In genomic region chr11:62715150-62716130, GRCh38 we compare ENCODE assay signal across 3 cellular contexts.
TF ChIP-seq lines count a peak whose summit lies in the region.

No MANE protein-coding gene starts in this region.

TF ChIP-seq in SK-N-SH, 30 proteins besides CTCF, POLR2A, EP300 and RAD21:
- TF ChIP-seq, protein P1, sequence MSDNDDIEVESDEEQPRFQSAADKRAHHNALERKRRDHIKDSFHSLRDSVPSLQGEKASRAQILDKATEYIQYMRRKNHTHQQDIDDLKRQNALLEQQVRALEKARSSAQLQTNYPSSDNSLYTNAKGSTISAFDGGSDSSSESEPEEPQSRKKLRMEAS (IDR thresholded peaks at IDR 0.05; ENCODE audit: low read depth) = no peak
- TF ChIP-seq, protein P2, sequence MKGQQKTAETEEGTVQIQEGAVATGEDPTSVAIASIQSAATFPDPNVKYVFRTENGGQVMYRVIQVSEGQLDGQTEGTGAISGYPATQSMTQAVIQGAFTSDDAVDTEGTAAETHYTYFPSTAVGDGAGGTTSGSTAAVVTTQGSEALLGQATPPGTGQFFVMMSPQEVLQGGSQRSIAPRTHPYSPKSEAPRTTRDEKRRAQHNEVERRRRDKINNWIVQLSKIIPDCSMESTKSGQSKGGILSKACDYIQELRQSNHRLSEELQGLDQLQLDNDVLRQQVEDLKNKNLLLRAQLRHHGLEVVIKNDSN (IDR thresholded peaks at IDR 0.05; ENCODE audit: borderline replicate concordance, low read depth) = no peak
- TF ChIP-seq FOSL2 (IDR thresholded peaks at IDR 0.05; ENCODE audit: borderline replicate concordance, low read depth) (no peak), FOXM1 (IDR thresholded peaks at IDR 0.05; ENCODE audit: low read depth) (no peak), SMC3 (IDR thresholded peaks at IDR 0.05; ENCODE audit: low read depth, low read length) (no peak), SIN3A (IDR thresholded peaks at IDR 0.05; ENCODE audit: borderline replicate concordance, low read depth, low read length) (no peak), GABPA (IDR thresholded peaks at IDR 0.05; ENCODE audit: low read depth) (no peak), NRF1 (IDR thresholded peaks at IDR 0.05; ENCODE audit: low read depth, low read length) (no peak), POLR2AphosphoS5 (IDR thresholded peaks at IDR 0.05; ENCODE audit: low read depth, low read length) (no peak), EZH2phosphoT487 (IDR thresholded peaks at IDR 0.05; ENCODE audit: borderline replicate concordance, low read depth) (no peak)
- TF ChIP-seq, protein P3, sequence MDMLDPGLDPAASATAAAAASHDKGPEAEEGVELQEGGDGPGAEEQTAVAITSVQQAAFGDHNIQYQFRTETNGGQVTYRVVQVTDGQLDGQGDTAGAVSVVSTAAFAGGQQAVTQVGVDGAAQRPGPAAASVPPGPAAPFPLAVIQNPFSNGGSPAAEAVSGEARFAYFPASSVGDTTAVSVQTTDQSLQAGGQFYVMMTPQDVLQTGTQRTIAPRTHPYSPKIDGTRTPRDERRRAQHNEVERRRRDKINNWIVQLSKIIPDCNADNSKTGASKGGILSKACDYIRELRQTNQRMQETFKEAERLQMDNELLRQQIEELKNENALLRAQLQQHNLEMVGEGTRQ (IDR thresholded peaks at IDR 0.05; ENCODE audit: borderline replicate concordance, low read depth, low read length) = no peak

TF ChIP-seq in SK-N-SH treated with all-trans-retinoic acid at 6 μM for 48 hours, 23 proteins besides CTCF, POLR2A, EP300 and RAD21 (continues in another document):
- TF ChIP-seq GLIS3 (CRISPR knock-in tag; IDR thresholded peaks at IDR 0.05) (no peak), ZNF565 (CRISPR knock-in tag; conservative IDR thresholded peaks at IDR 0.05; ENCODE audit: low read depth) (no peak), CREB5 (CRISPR knock-in tag; IDR thresholded peaks at IDR 0.05; ENCODE audit: low read depth) (no peak), PPARA (CRISPR knock-in tag; IDR thresholded peaks at IDR 0.05; ENCODE audit: borderline replicate concordance) (no peak), TSHZ2 (CRISPR knock-in tag; IDR thresholded peaks at IDR 0.05) (no peak), ZNF70 (CRISPR knock-in tag; IDR thresholded peaks at IDR 0.05) (no peak), TOX (CRISPR knock-in tag; IDR thresholded peaks at IDR 0.05; ENCODE audit: borderline replicate concordance) (no peak), ESRRG (CRISPR knock-in tag; IDR thresholded peaks at IDR 0.05) (no peak), CSDC2 (CRISPR knock-in tag; IDR thresholded peaks at IDR 0.05) (no peak), RARB (CRISPR knock-in tag; IDR thresholded peaks at IDR 0.05) (no peak), SNAI2 (CRISPR knock-in tag; IDR thresholded peaks at IDR 0.05) (no peak), ZFP30 (CRISPR knock-in tag; IDR thresholded peaks at IDR 0.05) (no peak), OSR1 (CRISPR knock-in tag; IDR thresholded peaks at IDR 0.05) (no peak), ARNTL (CRISPR knock-in tag; IDR thresholded peaks at IDR 0.05; ENCODE audit: borderline replicate concordance, low read depth) (no peak), ISL1 (CRISPR knock-in tag; IDR thresholded peaks at IDR 0.05) (no peak), ZNF8 (CRISPR knock-in tag; IDR thresholded peaks at IDR 0.05) (no peak), ZFP3 (CRISPR knock-in tag; IDR thresholded peaks at IDR 0.05) (no peak)
- TF ChIP-seq, protein P4, sequence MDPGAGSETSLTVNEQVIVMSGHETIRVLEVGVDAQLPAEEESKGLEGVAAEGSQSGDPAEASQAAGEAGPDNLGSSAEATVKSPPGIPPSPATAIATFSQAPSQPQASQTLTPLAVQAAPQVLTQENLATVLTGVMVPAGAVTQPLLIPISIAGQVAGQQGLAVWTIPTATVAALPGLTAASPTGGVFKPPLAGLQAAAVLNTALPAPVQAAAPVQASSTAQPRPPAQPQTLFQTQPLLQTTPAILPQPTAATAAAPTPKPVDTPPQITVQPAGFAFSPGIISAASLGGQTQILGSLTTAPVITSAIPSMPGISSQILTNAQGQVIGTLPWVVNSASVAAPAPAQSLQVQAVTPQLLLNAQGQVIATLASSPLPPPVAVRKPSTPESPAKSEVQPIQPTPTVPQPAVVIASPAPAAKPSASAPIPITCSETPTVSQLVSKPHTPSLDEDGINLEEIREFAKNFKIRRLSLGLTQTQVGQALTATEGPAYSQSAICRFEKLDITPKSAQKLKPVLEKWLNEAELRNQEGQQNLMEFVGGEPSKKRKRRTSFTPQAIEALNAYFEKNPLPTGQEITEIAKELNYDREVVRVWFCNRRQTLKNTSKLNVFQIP (CRISPR knock-in tag; IDR thresholded peaks at IDR 0.05; ENCODE audit: borderline replicate concordance, low read depth) = no peak
- TF ChIP-seq, protein P5, sequence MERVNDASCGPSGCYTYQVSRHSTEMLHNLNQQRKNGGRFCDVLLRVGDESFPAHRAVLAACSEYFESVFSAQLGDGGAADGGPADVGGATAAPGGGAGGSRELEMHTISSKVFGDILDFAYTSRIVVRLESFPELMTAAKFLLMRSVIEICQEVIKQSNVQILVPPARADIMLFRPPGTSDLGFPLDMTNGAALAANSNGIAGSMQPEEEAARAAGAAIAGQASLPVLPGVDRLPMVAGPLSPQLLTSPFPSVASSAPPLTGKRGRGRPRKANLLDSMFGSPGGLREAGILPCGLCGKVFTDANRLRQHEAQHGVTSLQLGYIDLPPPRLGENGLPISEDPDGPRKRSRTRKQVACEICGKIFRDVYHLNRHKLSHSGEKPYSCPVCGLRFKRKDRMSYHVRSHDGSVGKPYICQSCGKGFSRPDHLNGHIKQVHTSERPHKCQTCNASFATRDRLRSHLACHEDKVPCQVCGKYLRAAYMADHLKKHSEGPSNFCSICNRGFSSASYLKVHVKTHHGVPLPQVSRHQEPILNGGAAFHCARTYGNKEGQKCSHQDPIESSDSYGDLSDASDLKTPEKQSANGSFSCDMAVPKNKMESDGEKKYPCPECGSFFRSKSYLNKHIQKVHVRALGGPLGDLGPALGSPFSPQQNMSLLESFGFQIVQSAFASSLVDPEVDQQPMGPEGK (CRISPR knock-in tag; IDR thresholded peaks at IDR 0.05; ENCODE audit: borderline replicate concordance) = no peak

TF ChIP-seq in GM23338, 12 proteins besides CTCF, POLR2A, EP300 and RAD21:
- TF ChIP-seq ZNF114 (CRISPR knock-in tag; IDR thresholded peaks at IDR 0.05) (no peak), STAT1 (IDR thresholded peaks at IDR 0.05; ENCODE audit: unreplicated experiment) (no peak), CREB1 (CRISPR knock-in tag; IDR thresholded peaks at IDR 0.05; ENCODE audit: low read depth) (no peak), POLR2AphosphoS5 (IDR thresholded peaks at IDR 0.05; ENCODE audit: low read depth) (no peak), JUNB (IDR thresholded peaks at IDR 0.05; ENCODE audit: unreplicated experiment) (no peak), ZNF331 (CRISPR knock-in tag; IDR thresholded peaks at IDR 0.05; ENCODE audit: low read depth) (no peak), EZH2 (IDR thresholded peaks at IDR 0.05; ENCODE audit: low read depth, unreplicated experiment) (no peak), EZH2phosphoT487 (IDR thresholded peaks at IDR 0.05; ENCODE audit: unreplicated experiment) (no peak), NANOG (IDR thresholded peaks at IDR 0.05; ENCODE audit: borderline replicate concordance) (no peak)
- TF ChIP-seq, protein P6, sequence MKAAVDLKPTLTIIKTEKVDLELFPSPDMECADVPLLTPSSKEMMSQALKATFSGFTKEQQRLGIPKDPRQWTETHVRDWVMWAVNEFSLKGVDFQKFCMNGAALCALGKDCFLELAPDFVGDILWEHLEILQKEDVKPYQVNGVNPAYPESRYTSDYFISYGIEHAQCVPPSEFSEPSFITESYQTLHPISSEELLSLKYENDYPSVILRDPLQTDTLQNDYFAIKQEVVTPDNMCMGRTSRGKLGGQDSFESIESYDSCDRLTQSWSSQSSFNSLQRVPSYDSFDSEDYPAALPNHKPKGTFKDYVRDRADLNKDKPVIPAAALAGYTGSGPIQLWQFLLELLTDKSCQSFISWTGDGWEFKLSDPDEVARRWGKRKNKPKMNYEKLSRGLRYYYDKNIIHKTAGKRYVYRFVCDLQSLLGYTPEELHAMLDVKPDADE (IDR thresholded peaks at IDR 0.05) = no peak
- TF ChIP-seq, protein P7, sequence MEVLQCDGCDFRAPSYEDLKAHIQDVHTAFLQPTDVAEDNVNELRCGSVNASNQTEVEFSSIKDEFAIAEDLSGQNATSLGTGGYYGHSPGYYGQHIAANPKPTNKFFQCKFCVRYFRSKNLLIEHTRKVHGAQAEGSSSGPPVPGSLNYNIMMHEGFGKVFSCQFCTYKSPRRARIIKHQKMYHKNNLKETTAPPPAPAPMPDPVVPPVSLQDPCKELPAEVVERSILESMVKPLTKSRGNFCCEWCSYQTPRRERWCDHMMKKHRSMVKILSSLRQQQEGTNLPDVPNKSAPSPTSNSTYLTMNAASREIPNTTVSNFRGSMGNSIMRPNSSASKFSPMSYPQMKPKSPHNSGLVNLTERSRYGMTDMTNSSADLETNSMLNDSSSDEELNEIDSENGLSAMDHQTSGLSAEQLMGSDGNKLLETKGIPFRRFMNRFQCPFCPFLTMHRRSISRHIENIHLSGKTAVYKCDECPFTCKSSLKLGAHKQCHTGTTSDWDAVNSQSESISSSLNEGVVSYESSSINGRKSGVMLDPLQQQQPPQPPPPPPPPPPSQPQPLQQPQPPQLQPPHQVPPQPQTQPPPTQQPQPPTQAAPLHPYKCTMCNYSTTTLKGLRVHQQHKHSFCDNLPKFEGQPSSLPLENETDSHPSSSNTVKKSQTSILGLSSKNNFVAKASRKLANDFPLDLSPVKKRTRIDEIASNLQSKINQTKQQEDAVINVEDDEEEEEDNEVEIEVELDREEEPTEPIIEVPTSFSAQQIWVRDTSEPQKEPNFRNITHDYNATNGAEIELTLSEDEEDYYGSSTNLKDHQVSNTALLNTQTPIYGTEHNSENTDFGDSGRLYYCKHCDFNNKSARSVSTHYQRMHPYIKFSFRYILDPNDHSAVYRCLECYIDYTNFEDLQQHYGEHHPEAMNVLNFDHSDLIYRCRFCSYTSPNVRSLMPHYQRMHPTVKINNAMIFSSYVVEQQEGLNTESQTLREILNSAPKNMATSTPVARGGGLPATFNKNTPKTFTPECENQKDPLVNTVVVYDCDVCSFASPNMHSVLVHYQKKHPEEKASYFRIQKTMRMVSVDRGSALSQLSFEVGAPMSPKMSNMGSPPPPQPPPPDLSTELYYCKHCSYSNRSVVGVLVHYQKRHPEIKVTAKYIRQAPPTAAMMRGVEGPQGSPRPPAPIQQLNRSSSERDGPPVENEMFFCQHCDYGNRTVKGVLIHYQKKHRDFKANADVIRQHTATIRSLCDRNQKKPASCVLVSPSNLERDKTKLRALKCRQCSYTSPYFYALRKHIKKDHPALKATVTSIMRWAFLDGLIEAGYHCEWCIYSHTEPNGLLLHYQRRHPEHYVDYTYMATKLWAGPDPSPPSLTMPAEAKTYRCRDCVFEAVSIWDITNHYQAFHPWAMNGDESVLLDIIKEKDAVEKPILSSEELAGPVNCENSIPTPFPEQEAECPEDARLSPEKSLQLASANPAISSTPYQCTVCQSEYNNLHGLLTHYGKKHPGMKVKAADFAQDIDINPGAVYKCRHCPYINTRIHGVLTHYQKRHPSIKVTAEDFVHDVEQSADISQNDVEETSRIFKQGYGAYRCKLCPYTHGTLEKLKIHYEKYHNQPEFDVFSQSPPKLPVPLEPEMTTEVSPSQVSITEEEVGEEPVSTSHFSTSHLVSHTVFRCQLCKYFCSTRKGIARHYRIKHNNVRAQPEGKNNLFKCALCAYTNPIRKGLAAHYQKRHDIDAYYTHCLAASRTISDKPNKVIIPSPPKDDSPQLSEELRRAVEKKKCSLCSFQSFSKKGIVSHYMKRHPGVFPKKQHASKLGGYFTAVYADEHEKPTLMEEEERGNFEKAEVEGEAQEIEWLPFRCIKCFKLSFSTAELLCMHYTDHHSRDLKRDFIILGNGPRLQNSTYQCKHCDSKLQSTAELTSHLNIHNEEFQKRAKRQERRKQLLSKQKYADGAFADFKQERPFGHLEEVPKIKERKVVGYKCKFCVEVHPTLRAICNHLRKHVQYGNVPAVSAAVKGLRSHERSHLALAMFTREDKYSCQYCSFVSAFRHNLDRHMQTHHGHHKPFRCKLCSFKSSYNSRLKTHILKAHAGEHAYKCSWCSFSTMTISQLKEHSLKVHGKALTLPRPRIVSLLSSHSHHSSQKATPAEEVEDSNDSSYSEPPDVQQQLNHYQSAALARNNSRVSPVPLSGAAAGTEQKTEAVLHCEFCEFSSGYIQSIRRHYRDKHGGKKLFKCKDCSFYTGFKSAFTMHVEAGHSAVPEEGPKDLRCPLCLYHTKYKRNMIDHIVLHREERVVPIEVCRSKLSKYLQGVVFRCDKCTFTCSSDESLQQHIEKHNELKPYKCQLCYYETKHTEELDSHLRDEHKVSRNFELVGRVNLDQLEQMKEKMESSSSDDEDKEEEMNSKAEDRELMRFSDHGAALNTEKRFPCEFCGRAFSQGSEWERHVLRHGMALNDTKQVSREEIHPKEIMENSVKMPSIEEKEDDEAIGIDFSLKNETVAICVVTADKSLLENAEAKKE (CRISPR knock-in tag; IDR thresholded peaks at IDR 0.05) = no peak
- TF ChIP-seq, protein P8, sequence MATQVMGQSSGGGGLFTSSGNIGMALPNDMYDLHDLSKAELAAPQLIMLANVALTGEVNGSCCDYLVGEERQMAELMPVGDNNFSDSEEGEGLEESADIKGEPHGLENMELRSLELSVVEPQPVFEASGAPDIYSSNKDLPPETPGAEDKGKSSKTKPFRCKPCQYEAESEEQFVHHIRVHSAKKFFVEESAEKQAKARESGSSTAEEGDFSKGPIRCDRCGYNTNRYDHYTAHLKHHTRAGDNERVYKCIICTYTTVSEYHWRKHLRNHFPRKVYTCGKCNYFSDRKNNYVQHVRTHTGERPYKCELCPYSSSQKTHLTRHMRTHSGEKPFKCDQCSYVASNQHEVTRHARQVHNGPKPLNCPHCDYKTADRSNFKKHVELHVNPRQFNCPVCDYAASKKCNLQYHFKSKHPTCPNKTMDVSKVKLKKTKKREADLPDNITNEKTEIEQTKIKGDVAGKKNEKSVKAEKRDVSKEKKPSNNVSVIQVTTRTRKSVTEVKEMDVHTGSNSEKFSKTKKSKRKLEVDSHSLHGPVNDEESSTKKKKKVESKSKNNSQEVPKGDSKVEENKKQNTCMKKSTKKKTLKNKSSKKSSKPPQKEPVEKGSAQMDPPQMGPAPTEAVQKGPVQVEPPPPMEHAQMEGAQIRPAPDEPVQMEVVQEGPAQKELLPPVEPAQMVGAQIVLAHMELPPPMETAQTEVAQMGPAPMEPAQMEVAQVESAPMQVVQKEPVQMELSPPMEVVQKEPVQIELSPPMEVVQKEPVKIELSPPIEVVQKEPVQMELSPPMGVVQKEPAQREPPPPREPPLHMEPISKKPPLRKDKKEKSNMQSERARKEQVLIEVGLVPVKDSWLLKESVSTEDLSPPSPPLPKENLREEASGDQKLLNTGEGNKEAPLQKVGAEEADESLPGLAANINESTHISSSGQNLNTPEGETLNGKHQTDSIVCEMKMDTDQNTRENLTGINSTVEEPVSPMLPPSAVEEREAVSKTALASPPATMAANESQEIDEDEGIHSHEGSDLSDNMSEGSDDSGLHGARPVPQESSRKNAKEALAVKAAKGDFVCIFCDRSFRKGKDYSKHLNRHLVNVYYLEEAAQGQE (IDR thresholded peaks at IDR 0.05; ENCODE audit: unreplicated experiment) = no peak
